ENCODE assay signal across 8 cellular contexts in the genomic region with DNA sequence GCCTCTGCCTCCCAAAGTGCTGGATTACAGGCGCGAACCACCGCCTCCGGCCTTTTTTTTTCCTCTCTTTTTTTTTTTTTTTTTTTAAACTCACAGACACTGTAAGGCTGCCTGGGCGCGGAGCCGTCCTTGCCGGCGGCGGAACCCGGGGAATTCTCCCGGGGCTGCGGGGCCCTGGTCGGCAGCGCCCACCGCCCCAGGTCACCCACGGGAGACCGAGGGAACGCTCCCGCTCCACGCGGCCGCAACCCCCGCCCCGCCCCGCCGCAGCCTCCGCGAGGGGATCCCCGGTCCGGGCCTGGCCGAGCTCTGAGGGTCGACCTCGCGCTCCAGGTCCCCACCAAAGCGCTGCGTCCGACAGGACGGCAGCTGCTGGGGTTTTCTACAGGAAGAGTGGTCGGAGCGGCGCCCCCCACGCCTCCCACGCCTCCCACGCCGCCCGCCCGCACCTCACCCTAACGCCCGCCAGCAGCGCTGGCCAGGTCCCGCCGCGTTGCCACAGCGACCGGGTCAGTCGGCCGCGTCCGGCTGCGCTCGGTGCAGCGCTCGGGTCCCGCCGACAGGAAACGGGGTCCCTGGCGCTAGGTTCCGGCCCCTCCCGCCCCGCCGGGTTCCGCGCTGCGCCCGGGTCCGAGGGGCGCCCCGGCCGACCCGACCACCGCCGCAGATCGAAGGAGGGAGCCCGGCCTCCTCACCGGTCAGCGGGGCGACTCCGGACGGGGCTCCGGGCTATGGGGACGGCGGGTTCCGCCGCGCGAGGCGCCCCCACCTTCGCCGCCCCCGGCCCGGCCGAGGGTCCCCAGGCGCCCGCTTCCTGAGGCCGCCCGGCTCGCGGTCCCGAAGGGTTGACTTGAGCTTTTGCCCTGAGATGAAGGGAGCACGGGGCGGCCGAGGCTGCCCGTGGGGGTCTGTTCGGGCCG. TPM values are rescaled to one million over a fixed set of nuclear protein-coding genes. Genes with fewer than 3 reads are reported as not detected.
DNase-seq lines count a peak whose midpoint lies in the region; TF ChIP-seq lines count a peak whose summit lies in the region.

A gene with protein sequence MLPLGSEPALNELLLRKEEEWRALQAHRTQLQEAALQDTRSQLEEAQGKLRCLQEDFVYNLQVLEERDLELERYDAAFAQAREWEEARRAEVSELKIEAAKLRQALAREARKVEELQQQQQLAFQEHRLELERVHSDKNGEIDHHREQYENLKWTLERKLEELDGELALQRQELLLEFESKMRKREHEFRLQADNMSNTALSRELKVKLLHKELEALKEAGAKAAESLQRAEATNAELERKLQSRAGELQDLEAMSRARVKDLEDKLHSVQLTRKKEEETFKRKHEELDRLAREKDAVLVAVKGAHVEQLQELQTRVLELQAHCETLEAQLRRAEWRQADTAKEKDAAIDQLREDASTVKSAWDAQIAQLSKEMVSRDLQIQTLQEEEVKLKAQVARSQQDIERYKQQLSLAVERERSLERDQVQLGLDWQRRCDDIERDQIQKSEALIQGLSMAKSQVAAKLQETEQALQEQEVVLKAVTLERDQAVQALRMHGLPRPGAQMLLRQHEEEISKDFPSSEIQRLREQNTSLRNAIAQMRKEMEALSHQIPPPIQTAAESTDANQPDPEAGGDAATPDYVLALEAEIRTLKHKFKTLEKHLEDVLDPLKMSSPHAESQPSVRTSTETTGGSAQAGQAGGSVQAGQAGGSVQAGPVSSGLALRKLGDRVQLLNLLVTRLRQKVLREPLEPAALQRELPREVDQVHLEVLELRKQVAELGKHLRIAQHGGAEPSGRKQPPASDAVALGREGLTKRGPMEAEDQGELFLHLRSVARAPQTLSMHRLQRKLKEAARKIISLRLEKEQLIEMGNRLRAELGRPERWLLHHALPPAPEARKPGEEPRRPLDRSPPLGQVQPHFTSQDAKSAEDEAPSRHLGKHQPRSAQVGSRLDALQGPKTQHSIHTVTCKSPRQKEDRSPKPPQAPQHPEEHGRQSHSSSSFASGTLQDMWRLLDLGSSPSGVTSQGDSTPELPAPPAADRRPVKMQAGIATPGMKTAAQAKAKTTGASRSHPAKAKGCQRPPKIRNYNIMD (minus strand): TSS at position 512 of the 920 bp plus-strand sequence. CDS start 10,898 bp downstream, outside the sequence.

- peak within 1 kb of the TSS; percentile 78 to 90 (median 88) for H3K4me3 Mint-ChIP-seq in immature natural killer cell

- no peaks in the 10 kb centered on the region for H3K36me3 Mint-ChIP-seq in immature natural killer cell

- peaks cover 67 to 70% of the 10 kb centered on the region in 2 donors for H3K4me1 Mint-ChIP-seq in immature natural killer cell

- no peaks in the 10 kb centered on the region for H3K9me3 Mint-ChIP-seq in immature natural killer cell

- peak; percentile 75 for DNase-seq in H4 (ENCODE audit: low spot score)
- peak; percentile 89 for DNase-seq in MG63
- DNase-seq in UCSD-AML1 (lab: John Stamatoyannopoulos, UW; ENCODE audit: unreplicated experiment), result peak; percentile 86
- DNase-seq in breast epithelium (ENCODE audit: low spot score in 2 of 2), result peak in 1 of 2 donors; percentile 80
- peak; percentile 82 to 85 (median 85) for DNase-seq in immature natural killer cell
- no peak for DNase-seq in central memory CD4-positive, alpha-beta T cell

- TF ChIP-seq CTCF in breast epithelium (IDR thresholded peaks at IDR 0.05), result no peak

- no peaks in the 10 kb centered on the region for H3K27me3 ChIP-seq in MG63
- no peaks in the 10 kb centered on the region for H3K27me3 ChIP-seq in breast epithelium

- H3K4me3 ChIP-seq in GM08714 (ENCODE audit: low read length) (peak within 1 kb of the TSS; percentile 73), MG63 (peak within 1 kb of the TSS; percentile 91), breast epithelium (peak within 1 kb of the TSS; percentile 89 to 98 (median 94)), skin epidermis (peak within 1 kb of the TSS; percentile 80 to 98 (median 91))

- peaks cover 29 to 38% (median 35%) of the 10 kb centered on the region in 3 donors for H3K27me3 Mint-ChIP-seq in immature natural killer cell (ENCODE audit: low read depth in 3 of 3)

- H3K4me1 ChIP-seq in breast epithelium, result peaks cover 10 to 21% of the 10 kb centered on the region in 2 donors

- H3K36me3 ChIP-seq in MG63 (no peaks in the 10 kb centered on the region), breast epithelium (no peaks in the 10 kb centered on the region)

- H3K27ac Mint-ChIP-seq in immature natural killer cell, result peak within 1 kb of the TSS; percentile 41 to 98 (median 96)

- H3K27ac ChIP-seq in breast epithelium, result peak within 1 kb of the TSS; percentile 87 to 88
- H3K27ac ChIP-seq in skin epidermis, result peak within 1 kb of the TSS; percentile 71 to 98 (median 91)

- no peaks in the 10 kb centered on the region for H3K9me3 ChIP-seq in MG63
- no peaks in the 10 kb centered on the region for H3K9me3 ChIP-seq in breast epithelium

- peak; percentile 11 for TF ChIP-seq POLR2A in breast epithelium (IDR thresholded peaks at IDR 0.05)

- intact Hi-C loops in breast epithelium (cut with DNase I; ENCODE audit: low total_unique reads), result no loop called here

RNA-seq across cellular contexts. Expression of the gene that starts here (rescaled TPM):
- total RNA-seq in H4 (2014; rRNA removed; shearing (Covaris generic)), result 1.8 and 4.7 TPM in 2 replicates
- 6.9 and 8.2 TPM in 2 replicates for total RNA-seq in MG63 (2014; rRNA removed; shearing (Covaris generic); ENCODE audit: low replicate concordance)
- 10 to 100 TPM; 13.4 to 56.9 (median 52.8) TPM for total RNA-seq in breast epithelium
- polyA plus RNA-seq in immature natural killer cell, result 10 to 100 TPM; 27.7 to 65.8 (median 28.8) TPM
